In the genomic region with DNA sequence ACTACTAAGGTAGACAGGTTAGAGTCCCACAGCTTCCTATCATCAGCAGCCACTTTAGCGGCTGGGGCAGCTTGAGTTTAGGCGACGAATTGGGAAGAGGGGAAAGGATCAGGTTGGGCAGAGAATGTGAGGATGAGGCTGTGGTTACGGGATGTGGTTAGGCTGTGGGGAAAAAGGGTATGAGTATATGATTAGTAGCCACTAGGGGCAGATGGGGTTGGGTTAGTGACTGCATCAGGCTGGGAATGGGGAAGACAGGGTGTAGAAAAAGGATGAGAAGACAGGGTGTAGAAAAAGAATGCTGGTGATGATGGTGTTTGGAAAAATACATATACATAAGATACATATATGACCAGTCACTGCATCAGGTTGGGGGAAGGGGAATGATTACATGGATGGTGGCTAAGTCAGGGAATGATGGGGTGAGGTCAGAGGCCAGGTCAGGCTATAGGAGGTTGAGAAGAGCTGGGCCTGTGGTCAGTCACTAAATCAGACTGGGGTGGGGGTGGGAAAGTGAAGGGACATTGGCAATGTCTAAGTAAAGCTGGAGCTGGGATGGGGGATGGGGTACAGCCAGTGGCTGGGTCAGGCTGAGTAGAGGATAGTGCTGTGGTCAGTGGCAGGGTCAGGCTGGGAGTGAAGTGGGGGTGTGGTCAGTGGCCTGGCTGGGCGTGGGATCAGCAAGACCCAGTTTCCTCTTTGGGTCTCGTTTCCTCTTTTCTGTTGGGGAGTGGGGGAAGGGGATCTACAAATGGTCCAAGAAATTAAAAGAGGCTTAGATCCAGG, we compare ENCODE assay signal across 8 cellular contexts. TPM values are rescaled to one million over a fixed set of nuclear protein-coding genes. Genes with fewer than 3 reads are reported as not detected.
DNase-seq lines count a peak whose midpoint lies in the region; ATAC-seq and TF ChIP-seq lines count a peak whose summit lies in the region.

No MANE protein-coding gene starts in this region.

- peaks cover 15% of the 10 kb centered on the region for H4K20me1 ChIP-seq in GM23338 (replicated peaks; ENCODE audit: insufficient read depth)

- peaks cover 4% of the 10 kb centered on the region; the same call in 1 of the 2 replicates for H3F3A ChIP-seq in GM23338 (replicated peaks; ENCODE audit: low read depth)

- CTCF ChIA-PET in CD4-positive, alpha-beta T cell (lab: Charles Lee): interaction anchor here (1.2 to 5.8 kb wide), 7 partner anchors 20 to 126 kb away, joined by 3 to 40 read pairs (median 13); a partner anchor contains a TSS

- H3K4me3 Mint-ChIP-seq in CD4-positive, alpha-beta T cell: no peak overlapping the region
- no peak overlapping the region; the same call in 1 of the 3 replicates for H3K4me3 Mint-ChIP-seq in GM23338

- H3K79me2 ChIP-seq in GM23338 (replicated peaks; ENCODE audit: insufficient read depth): peaks cover 52% of the 10 kb centered on the region

- peak; percentile 33 for TF ChIP-seq CTCF in CD4-positive, alpha-beta T cell (IDR thresholded peaks at IDR 0.05)
- peak; percentile 57 to 72 for TF ChIP-seq CTCF in GM23338 (conservative IDR thresholded peaks at IDR 0.05; ENCODE audit: low read depth in 2 of 2)

- peak overlapping the region; percentile 90 for H3K4me2 ChIP-seq in GM23338

- no peak overlapping the region for H2AFZ ChIP-seq in GM23338

- H3K9me3 ChIP-seq in CD4-positive, alpha-beta T cell (ENCODE audit: control insufficient read depth, low read length): no peaks in the 10 kb centered on the region

- H3K36me3 ChIP-seq in GM23338 (ENCODE audit: insufficient read depth): peaks cover 3% of the 10 kb centered on the region

- no peaks in the 10 kb centered on the region for H3K27me3 ChIP-seq in CD4-positive, alpha-beta T cell (ENCODE audit: control insufficient read depth, insufficient read depth, low read length)
- H3K27me3 ChIP-seq in GM23338 (ENCODE audit: insufficient read depth): no peaks in the 10 kb centered on the region

- ATAC-seq in CD4-positive, alpha-beta T cell (ENCODE audit: poor library complexity): no peak
- peak; percentile 22 for ATAC-seq in GM23338
- no peak for ATAC-seq in HG03097 (IDR thresholded peaks at IDR 0.05; ENCODE audit: low FRiP score, unreplicated experiment)

- H3K4me3 ChIP-seq in GM23338: peak overlapping the region; percentile 91

- peaks cover 41% of the 10 kb centered on the region for H3K4me1 ChIP-seq in GM23338 (ENCODE audit: insufficient read depth)

- peaks cover 15% of the 10 kb centered on the region for H3K4me1 Mint-ChIP-seq in CD4-positive, alpha-beta T cell (ENCODE audit: low read depth)
- H3K4me1 Mint-ChIP-seq in GM23338: peaks cover 13% of the 10 kb centered on the region

- no peaks in the 10 kb centered on the region for H3K9me3 Mint-ChIP-seq in CD4-positive, alpha-beta T cell
- no peaks in the 10 kb centered on the region; the same call in 2 of the 3 replicates for H3K9me3 Mint-ChIP-seq in GM23338

- intact Hi-C loops in CD4-positive, alpha-beta T cell (cut with DNase I, micrococcal nuclease): loop anchor here (2.0 to 10.0 kb wide), 6 partner anchors 82 to 1035 kb away; a partner anchor contains a TSS

- POLR2A ChIA-PET in CD4-positive, alpha-beta T cell (lab: Charles Lee): interaction anchor here (0.6 to 3.9 kb wide), 11 partner anchors 18 to 119 kb away, joined by 3 to 84 read pairs (median 12); a partner anchor contains a TSS

- H3K36me3 Mint-ChIP-seq in CD4-positive, alpha-beta T cell (ENCODE audit: low read depth): peaks cover 31% of the 10 kb centered on the region
- peaks cover 16% of the 10 kb centered on the region for H3K36me3 Mint-ChIP-seq in GM23338 (ENCODE audit: low read depth)

- H3K27ac Mint-ChIP-seq in CD4-positive, alpha-beta T cell: no peak overlapping the region
- peak overlapping the region; percentile 42; the same call in 1 of the 2 replicates for H3K27ac Mint-ChIP-seq in GM23338

- DNase-seq in CD4-positive, alpha-beta T cell: no peak
- DNase-seq in GM23338 (ENCODE audit: low spot score) (peak; percentile 90), OCI-M1 (lab: John Stamatoyannopoulos, UW) (peak; percentile 93), T47D (ENCODE audit: low read depth in 1 of 2, low spot score in 1 of 2) (peak; percentile 47 to 64), iris pigment epithelial cell (ENCODE audit: low read depth) (peak; percentile 85), NCI-H2029 (lab: John Stamatoyannopoulos, UW) (no peak)
- peak; percentile 27 to 35 for DNase-seq in stimulated activated CD4-positive, alpha-beta T cell treated with anti-CD3 and anti-CD28 coated beads, Interleukin-2, amount 100 ng/mL, for 24 hours

- H3K27me3 Mint-ChIP-seq in CD4-positive, alpha-beta T cell: no peaks in the 10 kb centered on the region
- peaks cover 8% of the 10 kb centered on the region for H3K27me3 Mint-ChIP-seq in GM23338 (ENCODE audit: insufficient read depth, low read depth, poor library complexity)

- no peaks in the 10 kb centered on the region for H3K9me2 ChIP-seq in GM23338 (ENCODE audit: insufficient read depth)

- no peak overlapping the region for H3K27ac ChIP-seq in CD4-positive, alpha-beta T cell (ENCODE audit: low read depth, low read length)
- H3K27ac ChIP-seq in GM23338 (ENCODE audit: low read depth): peak overlapping the region; percentile 1

- in situ Hi-C loops in T47D (cut with HindIII; ENCODE audit: low pct_unique_long_range_greater_than_20kb, low sequenced_read_pairs): no loop called here

TF ChIP-seq in GM23338, 12 proteins besides CTCF, POLR2A, EP300 and RAD21:
- TF ChIP-seq ZNF114 (CRISPR knock-in tag; IDR thresholded peaks at IDR 0.05): no peak
TF ChIP-seq in GM23338: peak in this region for 0.

RNA-seq across cellular contexts. Expression of a gene that starts 2.1 kb away (rescaled TPM):
- total RNA-seq in CD4-positive, alpha-beta T cell: 100 to 1,000 TPM; 149 to 151 TPM
- 116 and 120 TPM in 2 replicates for total RNA-seq in GM23338 (2014; rRNA removed; shearing (Covaris generic))
- 21.5 and 26.0 TPM in 2 replicates for polyA plus RNA-seq in GM23338 (2016; fragmentation: Nextera tagmentation; extraction: Ambion mirVana)

RNA-seq across cellular contexts. Expression of a gene that starts 2.6 kb away (rescaled TPM):
- total RNA-seq in CD4-positive, alpha-beta T cell: 10 to 100 TPM; 13.7 to 15.4 TPM
- 24.9 and 32.4 TPM in 2 replicates for total RNA-seq in GM23338 (2014; rRNA removed; shearing (Covaris generic))
- polyA plus RNA-seq in GM23338 (2016; fragmentation: Nextera tagmentation; extraction: Ambion mirVana): 19.2 and 20.3 TPM in 2 replicates

RNA-seq across cellular contexts. Expression of a gene that starts 19.1 kb away (rescaled TPM):
- total RNA-seq in CD4-positive, alpha-beta T cell: 10 to 100 TPM; 17.3 to 18.6 TPM
- 80.1 and 80.2 TPM in 2 replicates for total RNA-seq in GM23338 (2014; rRNA removed; shearing (Covaris generic))
- polyA plus RNA-seq in GM23338 (2016; fragmentation: Nextera tagmentation; extraction: Ambion mirVana): 32.1 and 32.8 TPM in 2 replicates

RNA-seq across cellular contexts. Expression of a gene that starts 19.2 kb away (rescaled TPM):
- total RNA-seq in CD4-positive, alpha-beta T cell: 10 to 100 TPM; 12.6 to 13.1 TPM
- total RNA-seq in GM23338 (2014; rRNA removed; shearing (Covaris generic)): 12.9 and 16.0 TPM in 2 replicates
- 2.7 and 2.8 TPM in 2 replicates for polyA plus RNA-seq in GM23338 (2016; fragmentation: Nextera tagmentation; extraction: Ambion mirVana)

RNA-seq across cellular contexts. Expression of a gene that starts 24.2 kb away (rescaled TPM):
- not detected for total RNA-seq in CD4-positive, alpha-beta T cell
- not detected in 2 replicates for total RNA-seq in GM23338 (2014; rRNA removed; shearing (Covaris generic))
- 0.57 and 0.81 TPM in 2 replicates for polyA plus RNA-seq in GM23338 (2016; fragmentation: Nextera tagmentation; extraction: Ambion mirVana)

Comparison
In these comparisons a context has a peak if more than half of its experiments do, and no peak if none do; other contexts are left out.
1. DNase-seq: peak in GM23338 (single experiment), OCI-M1 (single experiment), T47D (2 of 2), iris pigment epithelial cell (single experiment) and stimulated activated CD4-positive, alpha-beta T cell treated with anti-CD3 and anti-CD28 coated beads, Interleukin-2, amount 100 ng/mL, for 24 hours (2 of 2); none in CD4-positive, alpha-beta T cell (0 of 10) and NCI-H2029 (single experiment).